In genomic region chrX:122501652-122502051, GRCh38 we compare ENCODE assay signal across 30 cellular contexts.
"Had no signal": no experiment of that assay in that cellular context is flagged by ENCODE, and none has a peak within 500 bp of the region (broad histone marks: within the 10 kb centered on the region; RNA-seq: fewer than 3 reads in every experiment).

No MANE protein-coding gene starts in this region.

- H3K27me3 ChIP-seq: ascending aorta had no signal

- H3K4me1 Mint-ChIP-seq: activated B cell treated with CpG ODN at 0.5 μM for 24 hours; activated CD4-positive, alpha-beta T cell treated with anti-CD3 and anti-CD28 coated beads, Interleukin-2, amount 10 ng/mL, durations not matched to agents 24 days and 14 days; activated naive CD4-positive, alpha-beta T cell treated with anti-CD3 and anti-CD28 coated beads, Interleukin-2, amount 10 ng/mL, durations not matched to agents 7 days and 5 days; activated naive CD4-positive, alpha-beta T cell treated with anti-CD3 and anti-CD28 coated beads, Interleukin-2, amount 50 U/mL, for 24 hours; activated naive CD8-positive, alpha-beta T cell treated with anti-CD3 and anti-CD28 coated beads, Interleukin-2, amount 10 ng/mL, durations not matched to agents 7 days and 5 days; activated naive CD8-positive, alpha-beta T cell treated with anti-CD3 and anti-CD28 coated beads, Interleukin-2, amount 50 U/mL, for 24 hours; brain had no signal

- H3K4me3 Mint-ChIP-seq: activated B cell treated with CpG ODN at 0.5 μM for 24 hours; activated CD4-positive, alpha-beta memory T cell treated with anti-CD3 and anti-CD28 coated beads for 36 hours; activated CD4-positive, alpha-beta T cell treated with anti-CD3 and anti-CD28 coated beads, Interleukin-2, amount 10 ng/mL, durations not matched to agents 24 days and 14 days; activated CD8-positive, alpha-beta T cell treated with anti-CD3 and anti-CD28 coated beads for 36 hours; activated naive CD4-positive, alpha-beta T cell treated with anti-CD3 and anti-CD28 coated beads, Interleukin-2, amount 10 ng/mL, durations not matched to agents 7 days and 5 days; activated naive CD4-positive, alpha-beta T cell treated with anti-CD3 and anti-CD28 coated beads, Interleukin-2, amount 50 U/mL, for 24 hours; activated naive CD8-positive, alpha-beta T cell; activated naive CD8-positive, alpha-beta T cell treated with anti-CD3 and anti-CD28 coated beads, Interleukin-2, amount 10 ng/mL, durations not matched to agents 7 days and 5 days; activated naive CD8-positive, alpha-beta T cell treated with anti-CD3 and anti-CD28 coated beads, Interleukin-2, amount 50 U/mL, for 24 hours; activated T-cell treated with anti-CD3 and anti-CD28 coated beads, Interleukin-2, amount 50 U/mL, for 24 hours; brain; T-helper 1 cell treated with Interleukin-12 subunit alpha and Interleukin-12 subunit beta and Interleukin-4 antibody, amounts not matched to agents 30 μg/mL and 1 μg/mL, for 36 hours; T-helper 2 cell treated with Interferon-gamma antibody and Interleukin-4, amounts not matched to agents 5 μg/mL and 100 μg/mL, for 36 hours had no signal

- DNase-seq: activated B cell treated with CpG ODN at 0.5 μM for 24 hours; activated CD4-positive, alpha-beta memory T cell treated with anti-CD3 and anti-CD28 coated beads for 36 hours; activated CD4-positive, alpha-beta T cell treated with anti-CD3 and anti-CD28 coated beads for 4 hours; activated CD4-positive, alpha-beta T cell treated with anti-CD3 and anti-CD28 coated beads, Interleukin-2, amount 10 ng/mL, durations not matched to agents 24 days and 14 days; activated CD4-positive, alpha-beta T cell treated with anti-CD3 and anti-CD28 coated beads, Interleukin-2, amount 50 U/mL, for 1 hour; activated CD4-positive, alpha-beta T cell treated with anti-CD3 and anti-CD28 coated beads, Interleukin-2, amount 50 U/mL, for 4 hours; activated CD4-positive, CD25-positive, alpha-beta regulatory T cell treated with anti-CD3 and anti-CD28 coated beads, Interleukin-2, amount 50 U/mL, for 72 hours; activated CD8-positive, alpha-beta memory T cell treated with anti-CD3 and anti-CD28 coated beads, Interleukin-2, amount 50 U/mL, for 4 hours; activated CD8-positive, alpha-beta T cell treated with anti-CD3 and anti-CD28 coated beads for 36 hours; activated effector memory CD4-positive, alpha-beta T cell treated with Interleukin-2 at 50 U/mL for 16 hours; activated gamma-delta T cell; activated naive CD4-positive, alpha-beta T cell treated with anti-CD3 and anti-CD28 coated beads, Interleukin-2, amount 10 ng/mL, durations not matched to agents 7 days and 5 days; activated naive CD4-positive, alpha-beta T cell treated with Interleukin-2 at 50 U/mL for 16 hours; activated naive CD8-positive, alpha-beta T cell treated with anti-CD3 and anti-CD28 coated beads, Interleukin-2, amount 10 ng/mL, durations not matched to agents 7 days and 5 days; activated naive CD8-positive, alpha-beta T cell treated with anti-CD3 and anti-CD28 coated beads, Interleukin-2, amount 50 U/mL, for 24 hours; activated T-cell treated with anti-CD3 and anti-CD28 coated beads, Interleukin-2, amount 50 U/mL, for 24 hours; activated T-cell treated with anti-CD3 and anti-CD28 coated beads, Interleukin-2, amount 50 U/mL, for 48 hours; central memory CD4-positive, alpha-beta T cell; SW 1271; T-helper 1 cell; T-helper 2 cell; T-helper 9 cell had no signal

- H3K4me1 ChIP-seq: ascending aorta had no signal

- H3K9me3 Mint-ChIP-seq: activated B cell treated with CpG ODN at 0.5 μM for 24 hours; activated CD4-positive, alpha-beta T cell treated with anti-CD3 and anti-CD28 coated beads, Interleukin-2, amount 10 ng/mL, durations not matched to agents 24 days and 14 days; activated CD8-positive, alpha-beta T cell treated with anti-CD3 and anti-CD28 coated beads for 36 hours; activated naive CD4-positive, alpha-beta T cell treated with anti-CD3 and anti-CD28 coated beads, Interleukin-2, amount 10 ng/mL, durations not matched to agents 7 days and 5 days; activated naive CD4-positive, alpha-beta T cell treated with anti-CD3 and anti-CD28 coated beads, Interleukin-2, amount 50 U/mL, for 24 hours; activated naive CD8-positive, alpha-beta T cell treated with anti-CD3 and anti-CD28 coated beads, Interleukin-2, amount 10 ng/mL, durations not matched to agents 7 days and 5 days; activated naive CD8-positive, alpha-beta T cell treated with anti-CD3 and anti-CD28 coated beads, Interleukin-2, amount 50 U/mL, for 24 hours; activated T-helper 2 cell treated with anti-CD3 and anti-CD28 coated beads, Interferon-gamma antibody, Interleukin-2, Interleukin-4, amounts not matched to agents 10 μg/mL and 5 μg/mL and 100 μg/mL, durations not matched to agents 14 hours and 24 hours and 36 hours had no signal

- H3K9me3 ChIP-seq: ascending aorta had no signal

- H3K27ac Mint-ChIP-seq: activated B cell treated with CpG ODN at 0.5 μM for 24 hours; activated CD4-positive, alpha-beta memory T cell treated with anti-CD3 and anti-CD28 coated beads for 36 hours; activated CD4-positive, alpha-beta T cell treated with anti-CD3 and anti-CD28 coated beads, Interleukin-2, amount 10 ng/mL, durations not matched to agents 24 days and 14 days; activated CD8-positive, alpha-beta T cell treated with anti-CD3 and anti-CD28 coated beads for 36 hours; activated naive CD4-positive, alpha-beta T cell treated with anti-CD3 and anti-CD28 coated beads, Interleukin-2, amount 10 ng/mL, durations not matched to agents 7 days and 5 days; activated naive CD4-positive, alpha-beta T cell treated with anti-CD3 and anti-CD28 coated beads, Interleukin-2, amount 50 U/mL, for 24 hours; activated naive CD8-positive, alpha-beta T cell; activated naive CD8-positive, alpha-beta T cell treated with anti-CD3 and anti-CD28 coated beads, Interleukin-2, amount 10 ng/mL, durations not matched to agents 7 days and 5 days; activated naive CD8-positive, alpha-beta T cell treated with anti-CD3 and anti-CD28 coated beads, Interleukin-2, amount 50 U/mL, for 24 hours; activated T-cell treated with anti-CD3 and anti-CD28 coated beads, Interleukin-2, amount 50 U/mL, for 24 hours; activated T-helper 2 cell treated with anti-CD3 and anti-CD28 coated beads, Interferon-gamma antibody, Interleukin-2, Interleukin-4, amounts not matched to agents 10 μg/mL and 5 μg/mL and 100 μg/mL, durations not matched to agents 14 hours and 24 hours and 36 hours; brain; T-helper 1 cell treated with Interleukin-12 subunit alpha and Interleukin-12 subunit beta and Interleukin-4 antibody, amounts not matched to agents 30 μg/mL and 1 μg/mL, for 36 hours; T-helper 2 cell treated with Interferon-gamma antibody and Interleukin-4, amounts not matched to agents 5 μg/mL and 100 μg/mL, for 36 hours had no signal

- H3K27ac ChIP-seq: ascending aorta, VCaP had no signal

- H3K36me3 ChIP-seq: ascending aorta had no signal

- H3K4me3 ChIP-seq: ascending aorta had no signal

- ATAC-seq: activated CD8-positive, alpha-beta T cell treated with anti-CD3 and anti-CD28 coated beads for 36 hours; activated naive CD8-positive, alpha-beta T cell treated with anti-CD3 and anti-CD28 coated beads, Interleukin-2, amount 50 U/mL, for 24 hours had no signal

- H3K27me3 Mint-ChIP-seq: activated B cell treated with CpG ODN at 0.5 μM for 24 hours; activated CD4-positive, alpha-beta memory T cell treated with anti-CD3 and anti-CD28 coated beads for 36 hours; activated CD4-positive, alpha-beta T cell treated with anti-CD3 and anti-CD28 coated beads, Interleukin-2, amount 10 ng/mL, durations not matched to agents 24 days and 14 days; activated CD8-positive, alpha-beta T cell treated with anti-CD3 and anti-CD28 coated beads for 36 hours; activated naive CD4-positive, alpha-beta T cell treated with anti-CD3 and anti-CD28 coated beads, Interleukin-2, amount 10 ng/mL, durations not matched to agents 7 days and 5 days; activated naive CD4-positive, alpha-beta T cell treated with anti-CD3 and anti-CD28 coated beads, Interleukin-2, amount 50 U/mL, for 24 hours; activated naive CD8-positive, alpha-beta T cell; activated naive CD8-positive, alpha-beta T cell treated with anti-CD3 and anti-CD28 coated beads, Interleukin-2, amount 10 ng/mL, durations not matched to agents 7 days and 5 days; activated naive CD8-positive, alpha-beta T cell treated with anti-CD3 and anti-CD28 coated beads, Interleukin-2, amount 50 U/mL, for 24 hours; activated T-cell treated with anti-CD3 and anti-CD28 coated beads, Interleukin-2, amount 50 U/mL, for 24 hours; brain had no signal

- H3K36me3 Mint-ChIP-seq: activated CD4-positive, alpha-beta memory T cell treated with anti-CD3 and anti-CD28 coated beads for 36 hours; activated naive CD4-positive, alpha-beta T cell treated with anti-CD3 and anti-CD28 coated beads, Interleukin-2, amount 10 ng/mL, durations not matched to agents 7 days and 5 days; activated naive CD4-positive, alpha-beta T cell treated with anti-CD3 and anti-CD28 coated beads, Interleukin-2, amount 50 U/mL, for 24 hours; activated naive CD8-positive, alpha-beta T cell; activated naive CD8-positive, alpha-beta T cell treated with anti-CD3 and anti-CD28 coated beads, Interleukin-2, amount 10 ng/mL, durations not matched to agents 7 days and 5 days; brain had no signal
